32 cellular contexts compared by ENCODE assay signal in genomic region chr4:15794432-15794831, GRCh38. TPM values are rescaled to one million over a fixed set of nuclear protein-coding genes. Genes with fewer than 3 reads are reported as not detected.
A peak's percentile ranks its signal among the peaks of the same experiment; 100 is the strongest.
DNase-seq lines count a peak whose midpoint lies in the region; ATAC-seq and TF ChIP-seq lines count a peak whose summit lies in the region.
"Had no signal": no experiment of that assay in that cellular context is flagged by ENCODE, and none has a peak within 500 bp of the region (broad histone marks: within the 10 kb centered on the region; RNA-seq: fewer than 3 reads in every experiment).

No MANE protein-coding gene starts in this region.

- H3K4me2 ChIP-seq in BLaER1 treated with 17β-estradiol and CSF1 and Interleukin-3, amounts not matched to agents 10 nM and 100 nM = peak overlapping the region in 10 of 11 experiments; percentile 21 to 47 (median 36); a peak in 16 of 22 replicates

- peaks cover 48% of the 10 kb centered on the region for H3K36me3 Mint-ChIP-seq in activated CD8-positive, alpha-beta memory T cell treated with anti-CD3 and anti-CD28 coated beads, Interleukin-2, amount 10 ng/mL, durations not matched to agents 7 days and 5 days
- no peaks in the 10 kb centered on the region for H3K36me3 Mint-ChIP-seq in glutamatergic neuron (ENCODE audit: unreplicated experiment)

- ATAC-seq in activated CD8-positive, alpha-beta memory T cell treated with anti-CD3 and anti-CD28 coated beads, Interleukin-2, amount 10 ng/mL, durations not matched to agents 7 days and 5 days = no peak
- ATAC-seq in HG03135 (IDR thresholded peaks at IDR 0.05; ENCODE audit: unreplicated experiment) (no peak), GM19328 (IDR thresholded peaks at IDR 0.05; ENCODE audit: unreplicated experiment) (no peak)
- ATAC-seq: esophagus mucosa; naive thymus-derived CD8-positive, alpha-beta T cell; T-helper 17 cell had no signal

- H3K27ac ChIP-seq in BLaER1 treated with 17β-estradiol and CSF1 and Interleukin-3, amounts not matched to agents 10 nM and 100 nM = peak overlapping the region in 1 of 11 experiments; percentile 13; a peak in 1 of 22 replicates
- no peak overlapping the region for H3K27ac ChIP-seq in breast epithelium
- H3K27ac ChIP-seq: adrenal gland, prostate gland, sigmoid colon, transverse colon had no signal

- peak overlapping the region; percentile 13 for H3K27ac Mint-ChIP-seq in activated CD8-positive, alpha-beta memory T cell treated with anti-CD3 and anti-CD28 coated beads, Interleukin-2, amount 10 ng/mL, durations not matched to agents 7 days and 5 days
- H3K27ac Mint-ChIP-seq in glutamatergic neuron (ENCODE audit: unreplicated experiment) = peak overlapping the region; percentile 91
- H3K27ac Mint-ChIP-seq: B cell had no signal

- H3K4me3 ChIP-seq in BLaER1 treated with 17β-estradiol and CSF1 and Interleukin-3, amounts not matched to agents 10 nM and 100 nM = no peak overlapping the region
- H3K4me3 ChIP-seq in breast epithelium = no peak overlapping the region
- H3K4me3 ChIP-seq: adrenal gland, lung, prostate gland, sigmoid colon, transverse colon had no signal

- peaks cover 0 to 42% (median 12%) of the 10 kb centered on the region in 11 experiments; a peak in 19 of 22 replicates for H3K9me3 ChIP-seq in BLaER1 treated with 17β-estradiol and CSF1 and Interleukin-3, amounts not matched to agents 10 nM and 100 nM (replicated peaks in 1 of 11)
- no peaks in the 10 kb centered on the region for H3K9me3 ChIP-seq in breast epithelium
- H3K9me3 ChIP-seq: adrenal gland, prostate gland, sigmoid colon, transverse colon had no signal

- no peak for TF ChIP-seq POLR2A in breast epithelium (IDR thresholded peaks at IDR 0.05)

- no peaks in the 10 kb centered on the region for H3K27me3 ChIP-seq in BLaER1 treated with 17β-estradiol and CSF1 and Interleukin-3, amounts not matched to agents 10 nM and 100 nM
- H3K27me3 ChIP-seq in breast epithelium = no peaks in the 10 kb centered on the region
- H3K27me3 ChIP-seq: adrenal gland, sigmoid colon, transverse colon had no signal

- no peaks in the 10 kb centered on the region for H3K9me3 Mint-ChIP-seq in activated CD8-positive, alpha-beta memory T cell treated with anti-CD3 and anti-CD28 coated beads, Interleukin-2, amount 10 ng/mL, durations not matched to agents 7 days and 5 days (ENCODE audit: low read depth)
- H3K9me3 Mint-ChIP-seq in glutamatergic neuron (ENCODE audit: unreplicated experiment) = peaks cover 7% of the 10 kb centered on the region
- H3K9me3 Mint-ChIP-seq: naive thymus-derived CD8-positive, alpha-beta T cell had no signal

- intact Hi-C loops in breast epithelium (cut with DNase I; ENCODE audit: low total_unique reads) = no loop called here

- peaks cover 32% of the 10 kb centered on the region for H3K4me1 Mint-ChIP-seq in activated CD8-positive, alpha-beta memory T cell treated with anti-CD3 and anti-CD28 coated beads, Interleukin-2, amount 10 ng/mL, durations not matched to agents 7 days and 5 days
- peaks cover 22% of the 10 kb centered on the region for H3K4me1 Mint-ChIP-seq in glutamatergic neuron (ENCODE audit: low read depth, unreplicated experiment)

- no peaks in the 10 kb centered on the region for H3K27me3 Mint-ChIP-seq in activated CD8-positive, alpha-beta memory T cell treated with anti-CD3 and anti-CD28 coated beads, Interleukin-2, amount 10 ng/mL, durations not matched to agents 7 days and 5 days
- peaks cover 3% of the 10 kb centered on the region for H3K27me3 Mint-ChIP-seq in glutamatergic neuron (ENCODE audit: unreplicated experiment)
- H3K27me3 Mint-ChIP-seq: B cell; naive thymus-derived CD8-positive, alpha-beta T cell had no signal

- CTCF ChIA-PET in activated CD8-positive, alpha-beta memory T cell treated with anti-CD3 and anti-CD28 coated beads, Interleukin-2, amount 10 ng/mL, durations not matched to agents 7 days and 5 days (lab: Charles Lee) = interaction anchor here (0.6 kb wide), 1 partner anchor 140 kb away, joined by 3 read pairs; no protein-coding TSS in a partner anchor

- no peak overlapping the region for H3K4me3 Mint-ChIP-seq in activated CD8-positive, alpha-beta memory T cell treated with anti-CD3 and anti-CD28 coated beads, Interleukin-2, amount 10 ng/mL, durations not matched to agents 7 days and 5 days
- H3K4me3 Mint-ChIP-seq in glutamatergic neuron (ENCODE audit: unreplicated experiment) = no peak overlapping the region
- H3K4me3 Mint-ChIP-seq: B cell; naive thymus-derived CD8-positive, alpha-beta T cell; T-helper 17 cell had no signal

- peaks cover 20 to 66% (median 42%) of the 10 kb centered on the region in 10 experiments for H3K4me1 ChIP-seq in BLaER1 treated with 17β-estradiol and CSF1 and Interleukin-3, amounts not matched to agents 10 nM and 100 nM
- H3K4me1 ChIP-seq in breast epithelium = no peaks in the 10 kb centered on the region
- H3K4me1 ChIP-seq: adrenal gland, prostate gland, sigmoid colon, transverse colon had no signal

- TF ChIP-seq CTCF in glutamatergic neuron (IDR thresholded peaks at IDR 0.05; ENCODE audit: partially characterized antibody, unreplicated experiment) (no peak), breast epithelium (IDR thresholded peaks at IDR 0.05) (no peak)

- no peak for DNase-seq in activated CD8-positive, alpha-beta memory T cell treated with anti-CD3 and anti-CD28 coated beads, Interleukin-2, amount 10 ng/mL, durations not matched to agents 7 days and 5 days
- no peak for DNase-seq in activated CD8-positive, alpha-beta memory T cell treated with anti-CD3 and anti-CD28 coated beads, Interleukin-2, amount 50 U/mL, for 48 hours
- DNase-seq in NCI-H446 treated with DMSO at 0.1 percent for 48 hours (lab: John Stamatoyannopoulos, UW) (peak; percentile 15), glutamatergic neuron (no peak), breast epithelium (ENCODE audit: low spot score in 2 of 2) (no peak)
- DNase-seq: activated CD4-positive, alpha-beta T cell treated with anti-CD3 and anti-CD28 coated beads for 1 hour; activated effector memory CD4-positive, alpha-beta T cell treated with anti-CD3 and anti-CD28 coated beads, Interleukin-2, amount 50 U/mL, for 16 hours; adrenal gland; cerebellar nuclear complex; foreskin fibroblast; KBM-7; kidney glomerular epithelial cell; naive thymus-derived CD8-positive, alpha-beta T cell; NCI-H1105 treated with DMSO at 0.1 percent for 48 hours; NCI-H187 treated with DMSO at 0.1 percent for 48 hours; NCI-H2171; NCI-H510A; occipital lobe; RPMI8226; sigmoid colon; stimulated activated CD4-positive, alpha-beta T cell treated with anti-CD3 and anti-CD28 coated beads, Interleukin-12 subunit alpha, Interleukin-12 subunit beta, amount 100 ng/mL, for 4 hours; stimulated activated CD4-positive, alpha-beta T cell treated with anti-CD3 and anti-CD28 coated beads, Interleukin-4, amount 100 ng/mL, for 1 hour; T-helper 17 cell; transverse colon had no signal

- peaks cover 0 to 46% (median 24%) of the 10 kb centered on the region in 11 experiments; a peak in 18 of 22 replicates for H3K36me3 ChIP-seq in BLaER1 treated with 17β-estradiol and CSF1 and Interleukin-3, amounts not matched to agents 10 nM and 100 nM
- H3K36me3 ChIP-seq in breast epithelium = no peaks in the 10 kb centered on the region
- H3K36me3 ChIP-seq: adrenal gland, prostate gland, sigmoid colon, transverse colon had no signal

- no peak overlapping the region for H3K9ac ChIP-seq in BLaER1 treated with 17β-estradiol and CSF1 and Interleukin-3, amounts not matched to agents 10 nM and 100 nM

- no peaks in the 10 kb centered on the region; a peak in 1 of 22 replicates for H4K20me1 ChIP-seq in BLaER1 treated with 17β-estradiol and CSF1 and Interleukin-3, amounts not matched to agents 10 nM and 100 nM

RNA-seq across cellular contexts. Expression of gene CD38, which starts 16.3 kb away (rescaled TPM):
- 100 to 1,000 TPM; 151 to 179 TPM for total RNA-seq in activated CD8-positive, alpha-beta memory T cell treated with anti-CD3 and anti-CD28 coated beads, Interleukin-2, amount 10 ng/mL, durations not matched to agents 7 days and 5 days
- 0.37 TPM for total RNA-seq in glutamatergic neuron (ENCODE audit: unreplicated experiment)
- 10 to 100 TPM in 1 of 3 donors, 1 to 10 TPM in 2; 2.0 to 47.2 (median 2.6) TPM for total RNA-seq in breast epithelium
- total RNA-seq: MCF 10A had no signal
